1 cellular context compared by ENCODE assay signal in the genomic region with DNA sequence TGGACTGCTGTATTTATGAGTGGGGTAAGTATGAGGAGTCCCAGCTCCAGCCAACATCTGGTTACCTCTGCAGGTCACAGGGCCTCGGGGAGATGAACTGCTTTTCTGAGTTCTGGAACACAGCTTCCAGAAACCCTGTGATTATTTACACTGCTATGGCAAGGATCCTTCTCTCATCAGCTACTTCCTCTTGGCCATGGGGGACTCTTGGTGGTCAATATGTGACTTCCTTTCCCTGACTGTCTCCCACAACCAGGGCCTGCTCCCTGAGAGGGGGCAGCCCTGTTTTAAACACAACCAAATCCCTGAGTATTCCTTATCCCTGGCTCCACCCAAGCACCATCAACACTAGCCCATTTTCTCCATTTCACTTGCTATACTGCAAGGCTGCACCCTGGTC.
TF ChIP-seq lines count a peak whose summit lies in the region.

No MANE protein-coding gene starts in this region.

TF ChIP-seq in HepG2, 621 proteins besides CTCF, POLR2A, EP300 and RAD21:
- TF ChIP-seq, protein P1, sequence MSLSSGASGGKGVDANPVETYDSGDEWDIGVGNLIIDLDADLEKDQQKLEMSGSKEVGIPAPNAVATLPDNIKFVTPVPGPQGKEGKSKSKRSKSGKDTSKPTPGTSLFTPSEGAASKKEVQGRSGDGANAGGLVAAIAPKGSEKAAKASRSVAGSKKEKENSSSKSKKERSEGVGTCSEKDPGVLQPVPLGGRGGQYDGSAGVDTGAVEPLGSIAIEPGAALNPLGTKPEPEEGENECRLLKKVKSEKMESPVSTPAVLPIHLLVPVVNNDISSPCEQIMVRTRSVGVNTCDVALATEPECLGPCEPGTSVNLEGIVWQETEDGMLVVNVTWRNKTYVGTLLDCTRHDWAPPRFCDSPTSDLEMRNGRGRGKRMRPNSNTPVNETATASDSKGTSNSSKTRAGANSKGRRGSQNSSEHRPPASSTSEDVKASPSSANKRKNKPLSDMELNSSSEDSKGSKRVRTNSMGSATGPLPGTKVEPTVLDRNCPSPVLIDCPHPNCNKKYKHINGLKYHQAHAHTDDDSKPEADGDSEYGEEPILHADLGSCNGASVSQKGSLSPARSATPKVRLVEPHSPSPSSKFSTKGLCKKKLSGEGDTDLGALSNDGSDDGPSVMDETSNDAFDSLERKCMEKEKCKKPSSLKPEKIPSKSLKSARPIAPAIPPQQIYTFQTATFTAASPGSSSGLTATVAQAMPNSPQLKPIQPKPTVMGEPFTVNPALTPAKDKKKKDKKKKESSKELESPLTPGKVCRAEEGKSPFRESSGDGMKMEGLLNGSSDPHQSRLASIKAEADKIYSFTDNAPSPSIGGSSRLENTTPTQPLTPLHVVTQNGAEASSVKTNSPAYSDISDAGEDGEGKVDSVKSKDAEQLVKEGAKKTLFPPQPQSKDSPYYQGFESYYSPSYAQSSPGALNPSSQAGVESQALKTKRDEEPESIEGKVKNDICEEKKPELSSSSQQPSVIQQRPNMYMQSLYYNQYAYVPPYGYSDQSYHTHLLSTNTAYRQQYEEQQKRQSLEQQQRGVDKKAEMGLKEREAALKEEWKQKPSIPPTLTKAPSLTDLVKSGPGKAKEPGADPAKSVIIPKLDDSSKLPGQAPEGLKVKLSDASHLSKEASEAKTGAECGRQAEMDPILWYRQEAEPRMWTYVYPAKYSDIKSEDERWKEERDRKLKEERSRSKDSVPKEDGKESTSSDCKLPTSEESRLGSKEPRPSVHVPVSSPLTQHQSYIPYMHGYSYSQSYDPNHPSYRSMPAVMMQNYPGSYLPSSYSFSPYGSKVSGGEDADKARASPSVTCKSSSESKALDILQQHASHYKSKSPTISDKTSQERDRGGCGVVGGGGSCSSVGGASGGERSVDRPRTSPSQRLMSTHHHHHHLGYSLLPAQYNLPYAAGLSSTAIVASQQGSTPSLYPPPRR (CRISPR knock-in tag; IDR thresholded peaks at IDR 0.05; ENCODE audit: borderline replicate concordance), result no peak
- TF ChIP-seq CEBPB (IDR thresholded peaks at IDR 0.05; ENCODE audit: borderline replicate concordance, low read depth, low read length) (no peak), KAT2B (IDR thresholded peaks at IDR 0.05; ENCODE audit: borderline replicate concordance, low read depth, low read length) (no peak), HOXA5 (CRISPR knock-in tag; IDR thresholded peaks at IDR 0.05) (no peak), ZFAT (CRISPR knock-in tag; conservative IDR thresholded peaks at IDR 0.05) (no peak), MAFF (IDR thresholded peaks at IDR 0.05; ENCODE audit: low read depth, low read length) (no peak), HNRNPLL (IDR thresholded peaks at IDR 0.05; ENCODE audit: low read depth, low read length, poor library complexity, severe bottlenecking) (no peak), NFIB (CRISPR knock-in tag; IDR thresholded peaks at IDR 0.05; ENCODE audit: borderline replicate concordance) (no peak), FOXA3 (CRISPR knock-in tag; IDR thresholded peaks at IDR 0.05) (no peak), SNAPC2 (CRISPR knock-in tag; IDR thresholded peaks at IDR 0.05) (no peak), ZNF644 (CRISPR knock-in tag; IDR thresholded peaks at IDR 0.05; ENCODE audit: low read depth) (no peak), HNRNPH1 (optimal IDR thresholded peaks at IDR 0.05; ENCODE audit: low read depth, low read length) (no peak)
- TF ChIP-seq, protein P2, sequence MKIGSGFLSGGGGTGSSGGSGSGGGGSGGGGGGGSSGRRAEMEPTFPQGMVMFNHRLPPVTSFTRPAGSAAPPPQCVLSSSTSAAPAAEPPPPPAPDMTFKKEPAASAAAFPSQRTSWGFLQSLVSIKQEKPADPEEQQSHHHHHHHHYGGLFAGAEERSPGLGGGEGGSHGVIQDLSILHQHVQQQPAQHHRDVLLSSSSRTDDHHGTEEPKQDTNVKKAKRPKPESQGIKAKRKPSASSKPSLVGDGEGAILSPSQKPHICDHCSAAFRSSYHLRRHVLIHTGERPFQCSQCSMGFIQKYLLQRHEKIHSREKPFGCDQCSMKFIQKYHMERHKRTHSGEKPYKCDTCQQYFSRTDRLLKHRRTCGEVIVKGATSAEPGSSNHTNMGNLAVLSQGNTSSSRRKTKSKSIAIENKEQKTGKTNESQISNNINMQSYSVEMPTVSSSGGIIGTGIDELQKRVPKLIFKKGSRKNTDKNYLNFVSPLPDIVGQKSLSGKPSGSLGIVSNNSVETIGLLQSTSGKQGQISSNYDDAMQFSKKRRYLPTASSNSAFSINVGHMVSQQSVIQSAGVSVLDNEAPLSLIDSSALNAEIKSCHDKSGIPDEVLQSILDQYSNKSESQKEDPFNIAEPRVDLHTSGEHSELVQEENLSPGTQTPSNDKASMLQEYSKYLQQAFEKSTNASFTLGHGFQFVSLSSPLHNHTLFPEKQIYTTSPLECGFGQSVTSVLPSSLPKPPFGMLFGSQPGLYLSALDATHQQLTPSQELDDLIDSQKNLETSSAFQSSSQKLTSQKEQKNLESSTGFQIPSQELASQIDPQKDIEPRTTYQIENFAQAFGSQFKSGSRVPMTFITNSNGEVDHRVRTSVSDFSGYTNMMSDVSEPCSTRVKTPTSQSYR (CRISPR knock-in tag; IDR thresholded peaks at IDR 0.05; ENCODE audit: borderline replicate concordance), result no peak
- TF ChIP-seq, protein P3, sequence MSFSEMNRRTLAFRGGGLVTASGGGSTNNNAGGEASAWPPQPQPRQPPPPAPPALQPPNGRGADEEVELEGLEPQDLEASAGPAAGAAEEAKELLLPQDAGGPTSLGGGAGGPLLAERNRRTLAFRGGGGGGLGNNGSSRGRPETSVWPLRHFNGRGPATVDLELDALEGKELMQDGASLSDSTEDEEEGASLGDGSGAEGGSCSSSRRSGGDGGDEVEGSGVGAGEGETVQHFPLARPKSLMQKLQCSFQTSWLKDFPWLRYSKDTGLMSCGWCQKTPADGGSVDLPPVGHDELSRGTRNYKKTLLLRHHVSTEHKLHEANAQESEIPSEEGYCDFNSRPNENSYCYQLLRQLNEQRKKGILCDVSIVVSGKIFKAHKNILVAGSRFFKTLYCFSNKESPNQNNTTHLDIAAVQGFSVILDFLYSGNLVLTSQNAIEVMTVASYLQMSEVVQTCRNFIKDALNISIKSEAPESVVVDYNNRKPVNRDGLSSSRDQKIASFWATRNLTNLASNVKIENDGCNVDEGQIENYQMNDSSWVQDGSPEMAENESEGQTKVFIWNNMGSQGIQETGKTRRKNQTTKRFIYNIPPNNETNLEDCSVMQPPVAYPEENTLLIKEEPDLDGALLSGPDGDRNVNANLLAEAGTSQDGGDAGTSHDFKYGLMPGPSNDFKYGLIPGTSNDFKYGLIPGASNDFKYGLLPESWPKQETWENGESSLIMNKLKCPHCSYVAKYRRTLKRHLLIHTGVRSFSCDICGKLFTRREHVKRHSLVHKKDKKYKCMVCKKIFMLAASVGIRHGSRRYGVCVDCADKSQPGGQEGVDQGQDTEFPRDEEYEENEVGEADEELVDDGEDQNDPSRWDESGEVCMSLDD (CRISPR knock-in tag; IDR thresholded peaks at IDR 0.05; ENCODE audit: borderline replicate concordance), result no peak
- TF ChIP-seq, protein P4, sequence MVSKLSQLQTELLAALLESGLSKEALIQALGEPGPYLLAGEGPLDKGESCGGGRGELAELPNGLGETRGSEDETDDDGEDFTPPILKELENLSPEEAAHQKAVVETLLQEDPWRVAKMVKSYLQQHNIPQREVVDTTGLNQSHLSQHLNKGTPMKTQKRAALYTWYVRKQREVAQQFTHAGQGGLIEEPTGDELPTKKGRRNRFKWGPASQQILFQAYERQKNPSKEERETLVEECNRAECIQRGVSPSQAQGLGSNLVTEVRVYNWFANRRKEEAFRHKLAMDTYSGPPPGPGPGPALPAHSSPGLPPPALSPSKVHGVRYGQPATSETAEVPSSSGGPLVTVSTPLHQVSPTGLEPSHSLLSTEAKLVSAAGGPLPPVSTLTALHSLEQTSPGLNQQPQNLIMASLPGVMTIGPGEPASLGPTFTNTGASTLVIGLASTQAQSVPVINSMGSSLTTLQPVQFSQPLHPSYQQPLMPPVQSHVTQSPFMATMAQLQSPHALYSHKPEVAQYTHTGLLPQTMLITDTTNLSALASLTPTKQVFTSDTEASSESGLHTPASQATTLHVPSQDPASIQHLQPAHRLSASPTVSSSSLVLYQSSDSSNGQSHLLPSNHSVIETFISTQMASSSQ (IDR thresholded peaks at IDR 0.05; ENCODE audit: low read depth), result no peak
- TF ChIP-seq, protein P4 (CRISPR knock-in tag; IDR thresholded peaks at IDR 0.05; ENCODE audit: borderline replicate concordance), result no peak
- TF ChIP-seq, protein P5, sequence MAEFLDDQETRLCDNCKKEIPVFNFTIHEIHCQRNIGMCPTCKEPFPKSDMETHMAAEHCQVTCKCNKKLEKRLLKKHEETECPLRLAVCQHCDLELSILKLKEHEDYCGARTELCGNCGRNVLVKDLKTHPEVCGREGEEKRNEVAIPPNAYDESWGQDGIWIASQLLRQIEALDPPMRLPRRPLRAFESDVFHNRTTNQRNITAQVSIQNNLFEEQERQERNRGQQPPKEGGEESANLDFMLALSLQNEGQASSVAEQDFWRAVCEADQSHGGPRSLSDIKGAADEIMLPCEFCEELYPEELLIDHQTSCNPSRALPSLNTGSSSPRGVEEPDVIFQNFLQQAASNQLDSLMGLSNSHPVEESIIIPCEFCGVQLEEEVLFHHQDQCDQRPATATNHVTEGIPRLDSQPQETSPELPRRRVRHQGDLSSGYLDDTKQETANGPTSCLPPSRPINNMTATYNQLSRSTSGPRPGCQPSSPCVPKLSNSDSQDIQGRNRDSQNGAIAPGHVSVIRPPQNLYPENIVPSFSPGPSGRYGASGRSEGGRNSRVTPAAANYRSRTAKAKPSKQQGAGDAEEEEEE (CRISPR knock-in tag; IDR thresholded peaks at IDR 0.05; ENCODE audit: borderline replicate concordance), result no peak
- TF ChIP-seq, protein P6, sequence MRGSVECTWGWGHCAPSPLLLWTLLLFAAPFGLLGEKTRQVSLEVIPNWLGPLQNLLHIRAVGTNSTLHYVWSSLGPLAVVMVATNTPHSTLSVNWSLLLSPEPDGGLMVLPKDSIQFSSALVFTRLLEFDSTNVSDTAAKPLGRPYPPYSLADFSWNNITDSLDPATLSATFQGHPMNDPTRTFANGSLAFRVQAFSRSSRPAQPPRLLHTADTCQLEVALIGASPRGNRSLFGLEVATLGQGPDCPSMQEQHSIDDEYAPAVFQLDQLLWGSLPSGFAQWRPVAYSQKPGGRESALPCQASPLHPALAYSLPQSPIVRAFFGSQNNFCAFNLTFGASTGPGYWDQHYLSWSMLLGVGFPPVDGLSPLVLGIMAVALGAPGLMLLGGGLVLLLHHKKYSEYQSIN (CRISPR knock-in tag; IDR thresholded peaks at IDR 0.05; ENCODE audit: borderline replicate concordance), result no peak
